ENCODE assay signal across 13 cellular contexts in genomic region chr3:78497025-78497424, GRCh38.
DNase-seq lines count a peak whose midpoint lies in the region; ATAC-seq and TF ChIP-seq lines count a peak whose summit lies in the region.
"Had no signal": no experiment of that assay in that cellular context is flagged by ENCODE, and none has a peak within 500 bp of the region (broad histone marks: within the 10 kb centered on the region; RNA-seq: fewer than 3 reads in every experiment).

No MANE protein-coding gene starts in this region.

- intact Hi-C loops in heart left ventricle (cut with DNase I), result no loop called here
- intact Hi-C loops in cardiac septum (cut with DNase I), result no loop called here
- intact Hi-C loops in CD14-positive monocyte (cut with micrococcal nuclease), result no loop called here

- peaks cover 29% of the 10 kb centered on the region for H3K4me1 Mint-ChIP-seq in glutamatergic neuron (ENCODE audit: low read depth, unreplicated experiment)
- H3K4me1 Mint-ChIP-seq in progenitor cell of endocrine pancreas (ENCODE audit: low read depth), result peaks cover 2% of the 10 kb centered on the region
- H3K4me1 Mint-ChIP-seq in CD14-positive monocyte, result no peaks in the 10 kb centered on the region

- H3K36me3 ChIP-seq in heart left ventricle, result no peaks in the 10 kb centered on the region
- H3K36me3 ChIP-seq: cardiac muscle cell had no signal

- H3K36me3 Mint-ChIP-seq in glutamatergic neuron (ENCODE audit: unreplicated experiment) (no peaks in the 10 kb centered on the region), progenitor cell of endocrine pancreas (ENCODE audit: insufficient read depth) (no peaks in the 10 kb centered on the region), CD14-positive monocyte (no peaks in the 10 kb centered on the region)

- peak overlapping the region; percentile 57 for H3K27ac Mint-ChIP-seq in glutamatergic neuron (ENCODE audit: unreplicated experiment)
- H3K27ac Mint-ChIP-seq in progenitor cell of endocrine pancreas, result no peak overlapping the region
- no peak overlapping the region for H3K27ac Mint-ChIP-seq in CD14-positive monocyte

- no peak for TF ChIP-seq CTCF in heart left ventricle (IDR thresholded peaks at IDR 0.05)
- TF ChIP-seq CTCF in glutamatergic neuron (IDR thresholded peaks at IDR 0.05; ENCODE audit: partially characterized antibody, unreplicated experiment), result no peak
- no peak for TF ChIP-seq CTCF in progenitor cell of endocrine pancreas (IDR thresholded peaks at IDR 0.05; ENCODE audit: unreplicated experiment)
- TF ChIP-seq CTCF in CD14-positive monocyte (IDR thresholded peaks at IDR 0.05), result no peak

- no peaks in the 10 kb centered on the region for H3K9me3 ChIP-seq in heart left ventricle

- DNase-seq in heart left ventricle (peak in 2 of 5 donors; percentile 8 to 22), cardiac septum (ENCODE audit: low spot score) (no peak), NCI-H446 treated with DMSO at 0.1 percent for 48 hours (lab: John Stamatoyannopoulos, UW) (peak; percentile 89), glutamatergic neuron (no peak), cortex of kidney (lab: John Stamatoyannopoulos, UW) (no peak), T-helper 1 cell (no peak), progenitor cell of endocrine pancreas (ENCODE audit: low spot score, unreplicated experiment) (no peak), CD14-positive monocyte (ENCODE audit: low spot score) (no peak)
- DNase-seq: H7; NCI-H1048; stimulated activated CD8-positive, alpha-beta memory T cell treated with anti-CD3 and anti-CD28 coated beads, Interleukin-4, amount 100 ng/mL, for 48 hours had no signal

- H3K9me3 Mint-ChIP-seq in glutamatergic neuron (ENCODE audit: unreplicated experiment) (peaks cover 5% of the 10 kb centered on the region), progenitor cell of endocrine pancreas (ENCODE audit: low read depth) (no peaks in the 10 kb centered on the region), CD14-positive monocyte (peaks cover 0 to 2% (median 0%) of the 10 kb centered on the region in 7 donors)

- TF ChIP-seq POLR2A in heart left ventricle (IDR thresholded peaks at IDR 0.05), result no peak

- ATAC-seq in heart left ventricle, result peak in 3 of 4 donors; percentile 60 to 96 (median 88)

- H3K4me3 ChIP-seq in heart left ventricle, result no peak overlapping the region
- H3K4me3 ChIP-seq: cardiac muscle cell had no signal

- H3K4me3 Mint-ChIP-seq in glutamatergic neuron (ENCODE audit: unreplicated experiment) (no peak overlapping the region), progenitor cell of endocrine pancreas (ENCODE audit: low read depth) (no peak overlapping the region), CD14-positive monocyte (no peak overlapping the region)

- no peaks in the 10 kb centered on the region for H3K27me3 ChIP-seq in heart left ventricle
- H3K27me3 ChIP-seq: cardiac muscle cell had no signal

- peaks cover 0 to 3% (median 0%) of the 10 kb centered on the region in 12 donors for H3K4me1 ChIP-seq in heart left ventricle

- 32 to 46% (median 43%) methylated on average over 4 of the region's 4 CpGs for WGBS in heart left ventricle, 4 donors

- no peak overlapping the region for H3K27ac ChIP-seq in heart left ventricle
- H3K27ac ChIP-seq: cardiac muscle cell, RWPE1 had no signal

- no peaks in the 10 kb centered on the region for H3K27me3 Mint-ChIP-seq in glutamatergic neuron (ENCODE audit: unreplicated experiment)
- no peaks in the 10 kb centered on the region for H3K27me3 Mint-ChIP-seq in progenitor cell of endocrine pancreas
- H3K27me3 Mint-ChIP-seq in CD14-positive monocyte (ENCODE audit: low read depth in 3 of 3), result no peaks in the 10 kb centered on the region
